In the genomic region with DNA sequence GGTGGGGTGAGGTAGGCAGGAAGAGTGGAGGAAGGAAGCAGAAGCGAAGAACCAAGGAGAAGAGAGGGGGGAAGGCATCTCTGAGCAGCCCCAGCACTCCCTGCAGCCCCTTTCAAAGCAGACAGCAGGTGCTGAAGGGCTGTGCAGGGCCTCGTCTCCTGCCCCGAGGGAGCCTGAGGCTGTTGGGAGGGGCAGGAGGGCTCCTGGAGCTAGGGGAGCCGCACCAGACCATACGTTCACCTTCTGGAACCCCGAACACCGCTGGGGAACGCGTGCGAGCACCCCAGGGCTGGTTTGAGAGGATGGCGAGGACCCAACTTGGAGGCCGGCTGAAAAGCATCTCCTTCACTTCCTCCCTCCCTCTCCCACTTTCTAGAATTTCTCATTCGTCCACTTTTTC, we compare ENCODE assay signal across 2 cellular contexts.
TF ChIP-seq lines count a peak whose summit lies in the region.

No MANE protein-coding gene starts in this region.

TF ChIP-seq in GM23338, 12 proteins besides CTCF, POLR2A, EP300 and RAD21 (continued from another document):
- TF ChIP-seq ZNF462 (CRISPR knock-in tag; IDR thresholded peaks at IDR 0.05), result no peak
- no peak for TF ChIP-seq ZNF331 (CRISPR knock-in tag; IDR thresholded peaks at IDR 0.05; ENCODE audit: low read depth)
- no peak for TF ChIP-seq EZH2 (IDR thresholded peaks at IDR 0.05; ENCODE audit: low read depth, unreplicated experiment)
- no peak for TF ChIP-seq CREB1 (CRISPR knock-in tag; IDR thresholded peaks at IDR 0.05; ENCODE audit: low read depth)
- no peak for TF ChIP-seq NANOG (IDR thresholded peaks at IDR 0.05; ENCODE audit: borderline replicate concordance)
- no peak for TF ChIP-seq EZH2phosphoT487 (IDR thresholded peaks at IDR 0.05; ENCODE audit: unreplicated experiment)
- TF ChIP-seq POLR2AphosphoS5 (IDR thresholded peaks at IDR 0.05; ENCODE audit: low read depth), result no peak
- no peak for TF ChIP-seq JUNB (IDR thresholded peaks at IDR 0.05; ENCODE audit: unreplicated experiment)
- TF ChIP-seq STAT1 (IDR thresholded peaks at IDR 0.05; ENCODE audit: unreplicated experiment), result no peak
- no peak for TF ChIP-seq ZNF114 (CRISPR knock-in tag; IDR thresholded peaks at IDR 0.05)

TF ChIP-seq in WTC11, 78 proteins besides CTCF, POLR2A, EP300 and RAD21 (continued from another document):
- TF ChIP-seq, protein P1, sequence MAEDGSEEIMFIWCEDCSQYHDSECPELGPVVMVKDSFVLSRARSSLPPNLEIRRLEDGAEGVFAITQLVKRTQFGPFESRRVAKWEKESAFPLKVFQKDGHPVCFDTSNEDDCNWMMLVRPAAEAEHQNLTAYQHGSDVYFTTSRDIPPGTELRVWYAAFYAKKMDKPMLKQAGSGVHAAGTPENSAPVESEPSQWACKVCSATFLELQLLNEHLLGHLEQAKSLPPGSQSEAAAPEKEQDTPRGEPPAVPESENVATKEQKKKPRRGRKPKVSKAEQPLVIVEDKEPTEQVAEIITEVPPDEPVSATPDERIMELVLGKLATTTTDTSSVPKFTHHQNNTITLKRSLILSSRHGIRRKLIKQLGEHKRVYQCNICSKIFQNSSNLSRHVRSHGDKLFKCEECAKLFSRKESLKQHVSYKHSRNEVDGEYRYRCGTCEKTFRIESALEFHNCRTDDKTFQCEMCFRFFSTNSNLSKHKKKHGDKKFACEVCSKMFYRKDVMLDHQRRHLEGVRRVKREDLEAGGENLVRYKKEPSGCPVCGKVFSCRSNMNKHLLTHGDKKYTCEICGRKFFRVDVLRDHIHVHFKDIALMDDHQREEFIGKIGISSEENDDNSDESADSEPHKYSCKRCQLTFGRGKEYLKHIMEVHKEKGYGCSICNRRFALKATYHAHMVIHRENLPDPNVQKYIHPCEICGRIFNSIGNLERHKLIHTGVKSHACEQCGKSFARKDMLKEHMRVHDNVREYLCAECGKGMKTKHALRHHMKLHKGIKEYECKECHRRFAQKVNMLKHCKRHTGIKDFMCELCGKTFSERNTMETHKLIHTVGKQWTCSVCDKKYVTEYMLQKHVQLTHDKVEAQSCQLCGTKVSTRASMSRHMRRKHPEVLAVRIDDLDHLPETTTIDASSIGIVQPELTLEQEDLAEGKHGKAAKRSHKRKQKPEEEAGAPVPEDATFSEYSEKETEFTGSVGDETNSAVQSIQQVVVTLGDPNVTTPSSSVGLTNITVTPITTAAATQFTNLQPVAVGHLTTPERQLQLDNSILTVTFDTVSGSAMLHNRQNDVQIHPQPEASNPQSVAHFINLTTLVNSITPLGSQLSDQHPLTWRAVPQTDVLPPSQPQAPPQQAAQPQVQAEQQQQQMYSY (CRISPR knock-in tag; IDR thresholded peaks at IDR 0.05), result no peak
